ENCODE assay signal across 8 cellular contexts in genomic region chr6:35259946-35260626, GRCh38. TPM values are rescaled to one million over a fixed set of nuclear protein-coding genes. Genes with fewer than 3 reads are reported as not detected.
DNase-seq lines count a peak whose midpoint lies in the region; ATAC-seq lines count a peak whose summit lies in the region.

No MANE protein-coding gene starts in this region.

- DNase-seq in NCI-H2081 (lab: John Stamatoyannopoulos, UW), result peak; percentile 40 to 51
- no peak for DNase-seq in NCI-H2081 treated with DMSO at 0.1 percent for 48 hours (lab: John Stamatoyannopoulos, UW)
- DNase-seq in NCI-H774 (lab: John Stamatoyannopoulos, UW), result peak; percentile 30
- peak; percentile 84 for DNase-seq in activated CD8-positive, alpha-beta memory T cell treated with anti-CD3 and anti-CD28 coated beads, Interleukin-2, amount 50 U/mL, for 48 hours
- DNase-seq in epithelial cell of prostate (ENCODE audit: low read depth, low spot score), result no peak
- DNase-seq in myocyte (ENCODE audit: low read depth), result peak; percentile 48
- DNase-seq in stimulated activated CD8-positive, alpha-beta memory T cell treated with anti-CD3 and anti-CD28 coated beads, Interleukin-7, amount 100 ng/mL, for 4 hours (ENCODE audit: low read depth in 2 of 2), result peak; percentile 65 to 74

- ATAC-seq in HG02981 (IDR thresholded peaks at IDR 0.05; ENCODE audit: unreplicated experiment), result peak; percentile 34

- H3K27ac ChIP-seq in epithelial cell of prostate, result peak overlapping the region; percentile 73

RNA-seq across cellular contexts. Expression of gene ZNF76, which starts 0.6 kb away (rescaled TPM):
- total RNA-seq in myocyte, result 15.7 and 22.1 TPM in 2 replicates
- 30.1 TPM for polyA plus RNA-seq in myocyte (2012)

RNA-seq across cellular contexts. Expression of gene DEF6, which starts 37.5 kb away (rescaled TPM):
- total RNA-seq in myocyte, result 0.31 TPM in 1 of 2 replicates, not detected in the other
- 0.77 TPM for polyA plus RNA-seq in myocyte (2012)

RNA-seq across cellular contexts. Expression of gene SCUBE3, which starts 46.3 kb away (rescaled TPM):
- total RNA-seq in myocyte, result under 0.01 and 0.03 TPM in 2 replicates
- polyA plus RNA-seq in myocyte (2012), result 0.28 TPM

Comparison
In these comparisons a context has a peak if more than half of its experiments do, and no peak if none do; other contexts are left out.
1. DNase-seq: peak in NCI-H2081 (2 of 2), NCI-H774 (single experiment), activated CD8-positive, alpha-beta memory T cell treated with anti-CD3 and anti-CD28 coated beads, Interleukin-2, amount 50 U/mL, for 48 hours (single experiment), myocyte (single experiment) and stimulated activated CD8-positive, alpha-beta memory T cell treated with anti-CD3 and anti-CD28 coated beads, Interleukin-7, amount 100 ng/mL, for 4 hours (2 of 2); none in NCI-H2081 treated with DMSO at 0.1 percent for 48 hours (single experiment) and epithelial cell of prostate (single experiment).